In genomic region chr3:64449026-64449425, GRCh38 we compare ENCODE assay signal across 27 cellular contexts.
DNase-seq lines count a peak whose midpoint lies in the region; ATAC-seq and TF ChIP-seq lines count a peak whose summit lies in the region.
"Had no signal": no experiment of that assay in that cellular context is flagged by ENCODE, and none has a peak within 500 bp of the region (broad histone marks: within the 10 kb centered on the region; RNA-seq: fewer than 3 reads in every experiment).

No MANE protein-coding gene starts in this region.

- H2AK5ac ChIP-seq in IMR-90 (ENCODE audit: low read depth, low read length) = peak overlapping the region; percentile 27; the same call in 1 of the 2 replicates

- H3K27me3 ChIP-seq in IMR-90 (ENCODE audit: control insufficient read depth, insufficient read depth, low read length) (no peaks in the 10 kb centered on the region), tibial artery (peaks cover 0 to 16% of the 10 kb centered on the region in 2 donors)
- H3K27me3 ChIP-seq: testis had no signal

- DNase-seq in GM13976 (ENCODE audit: low spot score) = peak; percentile 32
- DNase-seq in IMR-90 = no peak
- DNase-seq in NAMALWA (ENCODE audit: low spot score) = no peak
- DNase-seq in tibial artery = no peak
- DNase-seq in activated T-helper 2 cell treated with anti-CD3 and anti-CD28 coated beads, Interferon-gamma antibody, Interleukin-2, Interleukin-4, amounts not matched to agents 10 μg/mL and 5 μg/mL and 100 μg/mL, durations not matched to agents 14 hours and 24 hours and 36 hours (ENCODE audit: low spot score) = no peak
- DNase-seq: activated B cell treated with CpG ODN at 0.5 μM for 24 hours; activated naive CD4-positive, alpha-beta T cell treated with anti-CD3 and anti-CD28 coated beads for 36 hours; activated T-cell treated with anti-CD3 and anti-CD28 coated beads, Interleukin-2, amount 50 U/mL, for 24 hours; aorta; dorsolateral prefrontal cortex; head of caudate nucleus; mesenchymal stem cell; NCI-H187; NCI-H2227 treated with DMSO at 0.1 percent for 48 hours; psoas muscle; stimulated activated CD4-positive, alpha-beta T cell treated with anti-CD3 and anti-CD28 coated beads, Interleukin-1b, Interleukin-23, amount 100 ng/mL, for 48 hours; T1000; testis had no signal

- 0 out of 2 replicates have a peak, but pooled peaks cover 3% of the 10 kb centered on the region for H3K9me1 ChIP-seq in IMR-90 (ENCODE audit: insufficient read depth, low read length)

- no peak overlapping the region for H3K14ac ChIP-seq in IMR-90 (replicated peaks; ENCODE audit: low read depth, low read length)

- peaks cover 3% of the 10 kb centered on the region for H3K4me1 Mint-ChIP-seq in activated T-helper 2 cell treated with anti-CD3 and anti-CD28 coated beads, Interferon-gamma antibody, Interleukin-2, Interleukin-4, amounts not matched to agents 10 μg/mL and 5 μg/mL and 100 μg/mL, durations not matched to agents 14 hours and 24 hours and 36 hours (ENCODE audit: low read depth)
- H3K4me1 Mint-ChIP-seq: activated B cell treated with CpG ODN at 0.5 μM for 24 hours; central memory CD8-positive, alpha-beta T cell; stimulated activated effector memory CD8-positive, alpha-beta T cell treated with anti-CD3 and anti-CD28 coated beads, Interleukin-12 subunit alpha, Interleukin-12 subunit beta, amount 100 ng/mL, for 72 hours had no signal

- POLR2A ChIA-PET in IMR-90 (lab: Charles Lee; ENCODE audit: unreplicated experiment) = no interaction called here

- no peak overlapping the region for H2BK15ac ChIP-seq in IMR-90 (ENCODE audit: low read depth, low read length)

- ATAC-seq in GM19351 (IDR thresholded peaks at IDR 0.05; ENCODE audit: unreplicated experiment) (peak; percentile 48), HG02884 (IDR thresholded peaks at IDR 0.05; ENCODE audit: unreplicated experiment) (peak; percentile 37), IMR-90 (ENCODE audit: low read depth) (no peak), GM19397 (IDR thresholded peaks at IDR 0.05; ENCODE audit: unreplicated experiment) (no peak)
- ATAC-seq: psoas muscle; stimulated activated effector memory CD8-positive, alpha-beta T cell treated with anti-CD3 and anti-CD28 coated beads, Interleukin-12 subunit alpha, Interleukin-12 subunit beta, amount 100 ng/mL, for 72 hours had no signal

- H2BK20ac ChIP-seq in IMR-90 (ENCODE audit: low read depth, low read length) = no peak overlapping the region

- no peak overlapping the region for H3K4me2 ChIP-seq in IMR-90 (ENCODE audit: low read depth, low read length)
- H3K4me2 ChIP-seq: KMS-11 had no signal

- WGBS in IMR-90 (ENCODE audit: extremely low coverage in 2 of 2, insufficient read length in 1 of 2), 2 experiments = no CpG with 5 or more reads among the region's 2 CpGs

- no peak overlapping the region for H3K4me3 Mint-ChIP-seq in activated T-helper 2 cell treated with anti-CD3 and anti-CD28 coated beads, Interferon-gamma antibody, Interleukin-2, Interleukin-4, amounts not matched to agents 10 μg/mL and 5 μg/mL and 100 μg/mL, durations not matched to agents 14 hours and 24 hours and 36 hours (ENCODE audit: low read depth)
- H3K4me3 Mint-ChIP-seq: activated B cell treated with CpG ODN at 0.5 μM for 24 hours; activated naive CD4-positive, alpha-beta T cell treated with anti-CD3 and anti-CD28 coated beads for 36 hours; activated T-cell treated with anti-CD3 and anti-CD28 coated beads, Interleukin-2, amount 50 U/mL, for 24 hours; central memory CD8-positive, alpha-beta T cell; stimulated activated effector memory CD8-positive, alpha-beta T cell treated with anti-CD3 and anti-CD28 coated beads, Interleukin-12 subunit alpha, Interleukin-12 subunit beta, amount 100 ng/mL, for 72 hours had no signal

- no peak overlapping the region for H3K56ac ChIP-seq in IMR-90 (ENCODE audit: extremely low read depth, insufficient read depth, low read length)

- peaks cover 1% of the 10 kb centered on the region; the same call in 1 of the 2 replicates for H3K4me1 ChIP-seq in IMR-90 (ENCODE audit: control insufficient read depth, insufficient read depth, low read length)
- peaks cover 0 to 15% (median 12%) of the 10 kb centered on the region in 4 donors for H3K4me1 ChIP-seq in tibial artery
- H3K4me1 ChIP-seq: psoas muscle had no signal

- H3K27ac Mint-ChIP-seq in activated T-helper 2 cell treated with anti-CD3 and anti-CD28 coated beads, Interferon-gamma antibody, Interleukin-2, Interleukin-4, amounts not matched to agents 10 μg/mL and 5 μg/mL and 100 μg/mL, durations not matched to agents 14 hours and 24 hours and 36 hours = no peak overlapping the region
- H3K27ac Mint-ChIP-seq: activated B cell treated with CpG ODN at 0.5 μM for 24 hours; activated naive CD4-positive, alpha-beta T cell treated with anti-CD3 and anti-CD28 coated beads for 36 hours; activated T-cell treated with anti-CD3 and anti-CD28 coated beads, Interleukin-2, amount 50 U/mL, for 24 hours; stimulated activated effector memory CD8-positive, alpha-beta T cell treated with anti-CD3 and anti-CD28 coated beads, Interleukin-12 subunit alpha, Interleukin-12 subunit beta, amount 100 ng/mL, for 72 hours had no signal

- H3K18ac ChIP-seq in IMR-90 (ENCODE audit: low read depth, low read length) = no peak overlapping the region

- peaks cover 0 to 5% of the 10 kb centered on the region in 2 experiments; a peak in 1 of 4 replicates for H3K79me1 ChIP-seq in IMR-90 (ENCODE audit: low read depth in 1 of 2, low read length in 2 of 2)

- dilution Hi-C loops in IMR-90 (cut with HindIII; ENCODE audit: low sequenced_read_pairs, unreplicated experiment) = no loop called here

- no peak for TF ChIP-seq RAD21 in IMR-90 (IDR thresholded peaks at IDR 0.05; ENCODE audit: low read length)

- 0 out of 2 replicates have a peak overlapping the region, but pooled peaks have one; percentile 31 for H3K23ac ChIP-seq in IMR-90 (ENCODE audit: low read depth, low read length)

- no peaks in the 10 kb centered on the region for H3K9me3 Mint-ChIP-seq in activated T-helper 2 cell treated with anti-CD3 and anti-CD28 coated beads, Interferon-gamma antibody, Interleukin-2, Interleukin-4, amounts not matched to agents 10 μg/mL and 5 μg/mL and 100 μg/mL, durations not matched to agents 14 hours and 24 hours and 36 hours
- H3K9me3 Mint-ChIP-seq: activated B cell treated with CpG ODN at 0.5 μM for 24 hours; activated naive CD4-positive, alpha-beta T cell treated with anti-CD3 and anti-CD28 coated beads for 36 hours; activated T-cell treated with anti-CD3 and anti-CD28 coated beads, Interleukin-2, amount 50 U/mL, for 24 hours; central memory CD8-positive, alpha-beta T cell; stimulated activated effector memory CD8-positive, alpha-beta T cell treated with anti-CD3 and anti-CD28 coated beads, Interleukin-12 subunit alpha, Interleukin-12 subunit beta, amount 100 ng/mL, for 72 hours had no signal

- no peaks in the 10 kb centered on the region for H4K20me1 ChIP-seq in IMR-90 (ENCODE audit: insufficient read depth, low read length)

- H3K4me3 ChIP-seq in IMR-90 (ENCODE audit: insufficient read depth, low read depth, low read length) = no peak overlapping the region
- H3K4me3 ChIP-seq in tibial artery = no peak overlapping the region
- H3K4me3 ChIP-seq: dorsolateral prefrontal cortex, HAP-1, psoas muscle, skin epidermis, testis had no signal

- H2BK120ac ChIP-seq in IMR-90 (ENCODE audit: low read depth, low read length) = no peak overlapping the region

- peaks cover 40% of the 10 kb centered on the region for H3K27me3 Mint-ChIP-seq in activated T-helper 2 cell treated with anti-CD3 and anti-CD28 coated beads, Interferon-gamma antibody, Interleukin-2, Interleukin-4, amounts not matched to agents 10 μg/mL and 5 μg/mL and 100 μg/mL, durations not matched to agents 14 hours and 24 hours and 36 hours (ENCODE audit: low read depth)

- H3K36me3 Mint-ChIP-seq in activated T-helper 2 cell treated with anti-CD3 and anti-CD28 coated beads, Interferon-gamma antibody, Interleukin-2, Interleukin-4, amounts not matched to agents 10 μg/mL and 5 μg/mL and 100 μg/mL, durations not matched to agents 14 hours and 24 hours and 36 hours (ENCODE audit: low read depth) = no peaks in the 10 kb centered on the region
- H3K36me3 Mint-ChIP-seq: stimulated activated effector memory CD8-positive, alpha-beta T cell treated with anti-CD3 and anti-CD28 coated beads, Interleukin-12 subunit alpha, Interleukin-12 subunit beta, amount 100 ng/mL, for 72 hours had no signal

- no peak for TF ChIP-seq POLR2A in IMR-90 (IDR thresholded peaks at IDR 0.05; ENCODE audit: low read depth, low read length)

- TF ChIP-seq CTCF in GM13976 (IDR thresholded peaks at IDR 0.05; ENCODE audit: borderline replicate concordance, control extremely low read depth, extremely low read depth, insufficient read depth, missing control alignments) (no peak), IMR-90 (conservative IDR thresholded peaks at IDR 0.05; ENCODE audit: low read depth, low read length) (no peak), tibial artery (IDR thresholded peaks at IDR 0.05) (no peak)

- intact Hi-C loops in IMR-90 (cut with micrococcal nuclease) (no loop called here), tibial artery (cut with DNase I; ENCODE audit: low total_unique reads) (no loop called here)
- intact Hi-C loops in activated T-helper 2 cell treated with anti-CD3 and anti-CD28 coated beads, Interferon-gamma antibody, Interleukin-2, Interleukin-4, amounts not matched to agents 10 μg/mL and 5 μg/mL and 100 μg/mL, durations not matched to agents 14 hours and 24 hours and 36 hours (cut with micrococcal nuclease) = no loop called here

- H3K9me3 ChIP-seq in IMR-90 (ENCODE audit: control insufficient read depth, insufficient read depth, low read length) (no peaks in the 10 kb centered on the region), tibial artery (no peaks in the 10 kb centered on the region)
- H3K9me3 ChIP-seq: HAP-1, neutrophil, psoas muscle, testis had no signal

- no peak overlapping the region for H2AK9ac ChIP-seq in IMR-90 (replicated peaks; ENCODE audit: low read depth, low read length, poor library complexity)

- no peak overlapping the region for H4K5ac ChIP-seq in IMR-90 (ENCODE audit: low read depth, low read length)

- in situ Hi-C loops in GM13976 (cut with MboI; ENCODE audit: low sequenced_read_pairs, unreplicated experiment) = no loop called here
- in situ Hi-C loops in IMR-90 (cut with MboI; ENCODE audit: low sequenced_read_pairs) = no loop called here

- H3K4ac ChIP-seq in IMR-90 (ENCODE audit: low read depth, low read length) = no peak overlapping the region

- H3K36me3 ChIP-seq in IMR-90 (ENCODE audit: control insufficient read depth, insufficient read depth, low read length) (no peaks in the 10 kb centered on the region), tibial artery (no peaks in the 10 kb centered on the region)
- H3K36me3 ChIP-seq: HAP-1, neutrophil had no signal

- no peak overlapping the region for H3K9ac ChIP-seq in IMR-90 (ENCODE audit: low read depth, low read length)
- H3K9ac ChIP-seq: KMS-11 had no signal

- H4K8ac ChIP-seq in IMR-90 (ENCODE audit: low read depth in 2 of 2, low read length in 2 of 2) = no peak overlapping the region

- no peak overlapping the region for H2AFZ ChIP-seq in IMR-90 (replicated peaks; ENCODE audit: low read length, poor library complexity)

- H3K27ac ChIP-seq in IMR-90 (ENCODE audit: insufficient read depth, low read length) (no peak overlapping the region), tibial artery (no peak overlapping the region)
- H3K27ac ChIP-seq: dorsolateral prefrontal cortex, KMS-11, neutrophil, psoas muscle, skin epidermis, testis had no signal

- no TSS peak for BruUV-seq in IMR-90 (replicated peaks; lab: Mats Ljungman, UMichigan)

- CTCF ChIA-PET in IMR-90 (lab: Yijun Ruan, JAX) = interaction anchor here (1.1 kb wide), 1 partner anchor 15 kb away, joined by 3 read pairs; no protein-coding TSS in a partner anchor

- H4K91ac ChIP-seq in IMR-90 (ENCODE audit: insufficient read depth, low read depth, low read length) = no peak overlapping the region

- H2BK5ac ChIP-seq in IMR-90 (ENCODE audit: low read depth, low read length, poor library complexity, severe bottlenecking) = no peak overlapping the region

Comparison
In these comparisons a context has a peak if more than half of its experiments do, and no peak if none do; other contexts are left out.
1. ATAC-seq: peak in GM19351 (single experiment) and HG02884 (single experiment); none in IMR-90 (single experiment) and GM19397 (single experiment).